ENCODE assay signal across 12 cellular contexts in genomic region chr4:45662996-45663395, GRCh38.
DNase-seq lines count a peak whose midpoint lies in the region; ATAC-seq and TF ChIP-seq lines count a peak whose summit lies in the region.
"Had no signal": no experiment of that assay in that cellular context is flagged by ENCODE, and none has a peak within 500 bp of the region (broad histone marks: within the 10 kb centered on the region; RNA-seq: fewer than 3 reads in every experiment).

No MANE protein-coding gene starts in this region.

- BruUV-seq in A673 (replicated peaks; lab: Mats Ljungman, UMichigan), result no TSS peak

- H3K27me3 Mint-ChIP-seq in activated CD4-positive, alpha-beta T cell treated with anti-CD3 and anti-CD28 coated beads, Interleukin-2, amount 10 ng/mL, durations not matched to agents 7 days and 5 days, result no peaks in the 10 kb centered on the region
- H3K27me3 Mint-ChIP-seq: activated CD4-positive, alpha-beta memory T cell treated with anti-CD3 and anti-CD28 coated beads for 36 hours; stimulated activated naive CD8-positive, alpha-beta T cell treated with anti-CD3 and anti-CD28 coated beads, Interleukin-15, Interleukin-2, amounts not matched to agents 100 ng/mL and 50 ng/mL, for 24 hours had no signal

- H3K27ac ChIP-seq in A673 (ENCODE audit: low read depth, low read length, poor library complexity, severe bottlenecking), result no peak overlapping the region
- H3K27ac ChIP-seq: BLaER1 treated with 17β-estradiol and CSF1 and Interleukin-3, amounts not matched to agents 10 nM and 100 nM had no signal

- intact Hi-C loops in A673 (cut with micrococcal nuclease; ENCODE audit: unreplicated experiment), result no loop called here

- CTCF ChIA-PET in A673 (lab: Charles Lee), result no interaction called here
- CTCF ChIA-PET in GM10248 (lab: Yijun Ruan, JAX), result interaction anchor here (0.9 kb wide), 1 partner anchor 32 kb away, joined by 3 read pairs; no protein-coding TSS in a partner anchor
- CTCF ChIA-PET in activated CD4-positive, alpha-beta T cell treated with anti-CD3 and anti-CD28 coated beads, Interleukin-2, amount 10 ng/mL, durations not matched to agents 7 days and 5 days (lab: Charles Lee), result no interaction called here

- H3K4me3 Mint-ChIP-seq in activated CD4-positive, alpha-beta T cell treated with anti-CD3 and anti-CD28 coated beads, Interleukin-2, amount 10 ng/mL, durations not matched to agents 7 days and 5 days, result no peak overlapping the region
- H3K4me3 Mint-ChIP-seq: activated CD4-positive, alpha-beta memory T cell treated with anti-CD3 and anti-CD28 coated beads for 36 hours; stimulated activated naive CD8-positive, alpha-beta T cell treated with anti-CD3 and anti-CD28 coated beads, Interleukin-15, Interleukin-2, amounts not matched to agents 100 ng/mL and 50 ng/mL, for 24 hours had no signal

- DNase-seq in A673 (ENCODE audit: low spot score) (peak; percentile 80), MG63 (peak; percentile 71), T47D (ENCODE audit: low read depth in 1 of 2, low spot score in 1 of 2) (peak; percentile 4 to 73), kidney epithelial cell (ENCODE audit: low read depth) (peak; percentile 2), GM10248 (ENCODE audit: extremely low spot score) (no peak), SHP77 treated with DMSO at 0.1 percent for 48 hours (lab: John Stamatoyannopoulos, UW) (no peak)
- no peak for DNase-seq in activated CD4-positive, alpha-beta T cell treated with anti-CD3 and anti-CD28 coated beads, Interleukin-2, amount 10 ng/mL, durations not matched to agents 7 days and 5 days
- DNase-seq: activated CD4-positive, alpha-beta memory T cell treated with anti-CD3 and anti-CD28 coated beads for 36 hours; aorta had no signal

- ATAC-seq in GM18517 (IDR thresholded peaks at IDR 0.05; ENCODE audit: unreplicated experiment), result no peak

- no peaks in the 10 kb centered on the region for H3K27me3 ChIP-seq in A673 (replicated peaks; ENCODE audit: insufficient read depth, low read depth, low read length, poor library complexity)
- no peaks in the 10 kb centered on the region; the same call in 1 of the 2 replicates for H3K27me3 ChIP-seq in MG63
- no peaks in the 10 kb centered on the region for H3K27me3 ChIP-seq in kidney epithelial cell (ENCODE audit: control insufficient read depth, insufficient read depth, low read length)
- H3K27me3 ChIP-seq: BLaER1 treated with 17β-estradiol and CSF1 and Interleukin-3, amounts not matched to agents 10 nM and 100 nM had no signal

- POLR2A ChIA-PET in A673 (lab: Charles Lee; ENCODE audit: low non-redundant PET), result no interaction called here
- POLR2A ChIA-PET in GM10248 (lab: Yijun Ruan, JAX), result no interaction called here
- POLR2A ChIA-PET in activated CD4-positive, alpha-beta T cell treated with anti-CD3 and anti-CD28 coated beads, Interleukin-2, amount 10 ng/mL, durations not matched to agents 7 days and 5 days (lab: Charles Lee), result no interaction called here

- TF ChIP-seq CTCF in A673 (conservative IDR thresholded peaks at IDR 0.05; ENCODE audit: low read depth, low read length) (no peak), kidney epithelial cell (IDR thresholded peaks at IDR 0.05; ENCODE audit: insufficient read depth, low read length, poor library complexity, severe bottlenecking) (no peak), GM10248 (IDR thresholded peaks at IDR 0.05; ENCODE audit: control extremely low read depth, extremely low read depth, low read depth, missing control alignments) (no peak)

- no peaks in the 10 kb centered on the region for H3K4me1 Mint-ChIP-seq in activated CD4-positive, alpha-beta T cell treated with anti-CD3 and anti-CD28 coated beads, Interleukin-2, amount 10 ng/mL, durations not matched to agents 7 days and 5 days

- H3K9me3 ChIP-seq in A673 (ENCODE audit: low read depth, low read length, poor library complexity, severe bottlenecking) (no peaks in the 10 kb centered on the region), MG63 (no peaks in the 10 kb centered on the region)
- H3K9me3 ChIP-seq: BLaER1 treated with 17β-estradiol and CSF1 and Interleukin-3, amounts not matched to agents 10 nM and 100 nM had no signal

- in situ Hi-C loops in T47D (cut with HindIII; ENCODE audit: low pct_unique_long_range_greater_than_20kb, low sequenced_read_pairs), result no loop called here

- no peaks in the 10 kb centered on the region for H3K9me3 Mint-ChIP-seq in activated CD4-positive, alpha-beta T cell treated with anti-CD3 and anti-CD28 coated beads, Interleukin-2, amount 10 ng/mL, durations not matched to agents 7 days and 5 days

- H3K4me3 ChIP-seq in A673 (ENCODE audit: low read depth, low read length, poor library complexity, severe bottlenecking), result no peak overlapping the region
- no peak overlapping the region for H3K4me3 ChIP-seq in MG63
- H3K4me3 ChIP-seq in kidney epithelial cell (ENCODE audit: low read depth, low read length), result no peak overlapping the region
- H3K4me3 ChIP-seq: BLaER1 treated with 17β-estradiol and CSF1 and Interleukin-3, amounts not matched to agents 10 nM and 100 nM had no signal

- no peak overlapping the region for H3K27ac Mint-ChIP-seq in activated CD4-positive, alpha-beta T cell treated with anti-CD3 and anti-CD28 coated beads, Interleukin-2, amount 10 ng/mL, durations not matched to agents 7 days and 5 days
- H3K27ac Mint-ChIP-seq: activated CD4-positive, alpha-beta memory T cell treated with anti-CD3 and anti-CD28 coated beads for 36 hours; stimulated activated naive CD8-positive, alpha-beta T cell treated with anti-CD3 and anti-CD28 coated beads, Interleukin-15, Interleukin-2, amounts not matched to agents 100 ng/mL and 50 ng/mL, for 24 hours had no signal

- peaks cover 18% of the 10 kb centered on the region for H3K4me1 ChIP-seq in A673 (ENCODE audit: insufficient read depth, low read length, poor library complexity, severe bottlenecking)
- H3K4me1 ChIP-seq: BLaER1 treated with 17β-estradiol and CSF1 and Interleukin-3, amounts not matched to agents 10 nM and 100 nM had no signal

- H3K36me3 Mint-ChIP-seq in activated CD4-positive, alpha-beta T cell treated with anti-CD3 and anti-CD28 coated beads, Interleukin-2, amount 10 ng/mL, durations not matched to agents 7 days and 5 days (ENCODE audit: low read depth), result no peaks in the 10 kb centered on the region
- H3K36me3 Mint-ChIP-seq: activated CD4-positive, alpha-beta memory T cell treated with anti-CD3 and anti-CD28 coated beads for 36 hours had no signal

- no peaks in the 10 kb centered on the region for H3K36me3 ChIP-seq in A673 (ENCODE audit: insufficient read depth, low read length, poor library complexity, severe bottlenecking)
- H3K36me3 ChIP-seq in MG63, result no peaks in the 10 kb centered on the region
- no peaks in the 10 kb centered on the region for H3K36me3 ChIP-seq in kidney epithelial cell (ENCODE audit: control insufficient read depth, insufficient read depth, low read length)
- H3K36me3 ChIP-seq: BLaER1 treated with 17β-estradiol and CSF1 and Interleukin-3, amounts not matched to agents 10 nM and 100 nM had no signal

Comparison
In these comparisons a context has a peak if more than half of its experiments do, and no peak if none do; other contexts are left out.
1. DNase-seq: peak in A673 (single experiment), MG63 (single experiment), T47D (2 of 2) and kidney epithelial cell (single experiment); none in GM10248 (single experiment), activated CD4-positive, alpha-beta T cell treated with anti-CD3 and anti-CD28 coated beads, Interleukin-2, amount 10 ng/mL, durations not matched to agents 7 days and 5 days (single experiment) and SHP77 treated with DMSO at 0.1 percent for 48 hours (single experiment).